8 cellular contexts compared by ENCODE assay signal in genomic region chr18:70490008-70490933, GRCh38.
DNase-seq lines count a peak whose midpoint lies in the region; ATAC-seq and TF ChIP-seq lines count a peak whose summit lies in the region.

No MANE protein-coding gene starts in this region.

- H3K9me3 ChIP-seq in AG04450 (ENCODE audit: control insufficient read depth, insufficient read depth, low read length), result no peaks in the 10 kb centered on the region

- POLR2A ChIA-PET in AG04450 (lab: Yijun Ruan, JAX), result no interaction called here

- ATAC-seq in HG02973 (IDR thresholded peaks at IDR 0.05; ENCODE audit: unreplicated experiment) (peak; percentile 52), omental fat pad (ENCODE audit: low FRiP score) (peak; percentile 87), HG03045 (IDR thresholded peaks at IDR 0.05; ENCODE audit: unreplicated experiment) (no peak)

- no peak overlapping the region for H3K27ac ChIP-seq in AG04450 (ENCODE audit: low read depth, low read length)

- TF ChIP-seq CTCF in AG04450 (IDR thresholded peaks at IDR 0.05; ENCODE audit: low read depth, low read length), result peak; percentile 70
- peak; percentile 63 for TF ChIP-seq CTCF in GM10266 (IDR thresholded peaks at IDR 0.05; ENCODE audit: control insufficient read depth, insufficient read depth, low read depth, missing control alignments)
- peak; percentile 61 for TF ChIP-seq CTCF in fibroblast of the aortic adventitia (IDR thresholded peaks at IDR 0.05; ENCODE audit: insufficient read depth, low read length)
- no peak for TF ChIP-seq CTCF in omental fat pad (IDR thresholded peaks at IDR 0.05)

- CTCF ChIA-PET in AG04450 (lab: Charles Lee), result interaction anchor here (0.5 to 3.6 kb wide), 40 partner anchors 9 to 1006 kb away, joined by 3 to 28 read pairs (median 4); no protein-coding TSS in a partner anchor

- DNase-seq in AG04450 (ENCODE audit: low read depth, low spot score) (no peak), GM10266 (ENCODE audit: extremely low spot score) (peak; percentile 34), NCI-H446 treated with DMSO at 0.1 percent for 48 hours (lab: John Stamatoyannopoulos, UW) (peak; percentile 3), fibroblast of the aortic adventitia (ENCODE audit: low read depth) (peak; percentile 71), omental fat pad (ENCODE audit: low spot score) (no peak)
- DNase-seq in activated CD4-positive, alpha-beta T cell treated with anti-CD3 and anti-CD28 coated beads for 48 hours, result peak; percentile 42

- peaks cover 3% of the 10 kb centered on the region for H3K27me3 ChIP-seq in AG04450 (ENCODE audit: control insufficient read depth, insufficient read depth, low read length)

- H3K4me3 ChIP-seq in AG04450 (ENCODE audit: low read depth, low read length) (peak overlapping the region; percentile 44), fibroblast of the aortic adventitia (ENCODE audit: low read depth, low read length) (peak overlapping the region; percentile 15)

Comparison
In these comparisons a context has a peak if more than half of its experiments do, and no peak if none do; other contexts are left out.
1. DNase-seq: peak in GM10266 (single experiment), NCI-H446 treated with DMSO at 0.1 percent for 48 hours (single experiment), activated CD4-positive, alpha-beta T cell treated with anti-CD3 and anti-CD28 coated beads for 48 hours (single experiment) and fibroblast of the aortic adventitia (single experiment); none in AG04450 (single experiment) and omental fat pad (single experiment).
2. CTCF ChIP-seq: peak in AG04450 (single experiment), GM10266 (single experiment) and fibroblast of the aortic adventitia (single experiment); none in omental fat pad (0 of 3).